Comparison of ENCODE assay signal across 11 cellular contexts in genomic region chr20:48339147-48339985, GRCh38.
A peak's percentile ranks its signal among the peaks of the same experiment; 100 is the strongest.
DNase-seq lines count a peak whose midpoint lies in the region; ATAC-seq and TF ChIP-seq lines count a peak whose summit lies in the region.
"Had no signal": no experiment of that assay in that cellular context is flagged by ENCODE, and none has a peak within 500 bp of the region (broad histone marks: within the 10 kb centered on the region; RNA-seq: fewer than 3 reads in every experiment).

No MANE protein-coding gene starts in this region.

- H3K36me3 Mint-ChIP-seq in natural killer cell: no peaks in the 10 kb centered on the region

- H3K4me3 ChIP-seq in upper lobe of right lung: no peak overlapping the region
- H3K4me3 ChIP-seq: ascending aorta had no signal

- no peaks in the 10 kb centered on the region for H3K9me3 Mint-ChIP-seq in natural killer cell

- DNase-seq in Right ventricle myocardium superior (no peak), cardiac septum (ENCODE audit: low spot score) (no peak), RWPE1 (ENCODE audit: low spot score) (peak; percentile 85), left ventricle myocardium superior (no peak), upper lobe of right lung (no peak), natural killer cell (no peak), SK-N-DZ (ENCODE audit: low spot score) (no peak)
- DNase-seq: hippocampal formation, KG1 had no signal

- intact Hi-C loops in Right ventricle myocardium superior (cut with DNase I) (no loop called here), cardiac septum (cut with DNase I) (no loop called here), left ventricle myocardium superior (cut with micrococcal nuclease) (no loop called here), upper lobe of right lung (cut with DNase I) (no loop called here), natural killer cell (cut with micrococcal nuclease) (loop anchor here (10.0 kb wide), 1 partner anchor 615 kb away; no protein-coding TSS in a partner anchor)

- peak overlapping the region; percentile 21 for H3K27ac ChIP-seq in RWPE1
- H3K27ac ChIP-seq in upper lobe of right lung: no peak overlapping the region
- H3K27ac ChIP-seq: ascending aorta had no signal

- no peak for TF ChIP-seq CTCF in RWPE1 (conservative IDR thresholded peaks at IDR 0.05; ENCODE audit: low read depth)
- no peak for TF ChIP-seq CTCF in upper lobe of right lung (IDR thresholded peaks at IDR 0.05)
- no peak for TF ChIP-seq CTCF in natural killer cell (IDR thresholded peaks at IDR 0.05)

- H3K4me1 ChIP-seq in upper lobe of right lung: no peaks in the 10 kb centered on the region

- peaks cover 16 to 43% of the 10 kb centered on the region in 2 donors for H3K27me3 Mint-ChIP-seq in natural killer cell (ENCODE audit: low read depth in 2 of 2)

- H3K27me3 ChIP-seq in upper lobe of right lung: no peaks in the 10 kb centered on the region
- H3K27me3 ChIP-seq: ascending aorta had no signal

- ATAC-seq in Right ventricle myocardium superior (ENCODE audit: poor library complexity): peak; percentile 46
- ATAC-seq in left ventricle myocardium superior: peak; percentile 66
- peak; percentile 8 for ATAC-seq in upper lobe of right lung
- no peak for ATAC-seq in natural killer cell
- no peak for ATAC-seq in HG03565 (IDR thresholded peaks at IDR 0.05; ENCODE audit: unreplicated experiment)

- CTCF ChIA-PET in RWPE1 (lab: Yijun Ruan, JAX): interaction anchor here (1.0 to 1.5 kb wide), 3 partner anchors 10 to 553 kb away, joined by 3 to 7 read pairs (median 3); no protein-coding TSS in a partner anchor

- H3K4me1 Mint-ChIP-seq in natural killer cell: peaks cover 0 to 8% of the 10 kb centered on the region in 2 donors

- no peak overlapping the region for H3K4me3 Mint-ChIP-seq in natural killer cell

- POLR2A ChIA-PET in RWPE1 (lab: Yijun Ruan, JAX; ENCODE audit: low non-redundant PET): no interaction called here

- no peak overlapping the region for H3K27ac Mint-ChIP-seq in natural killer cell

- H3K36me3 ChIP-seq in upper lobe of right lung: no peaks in the 10 kb centered on the region
- H3K36me3 ChIP-seq: ascending aorta had no signal

- H3K9me3 ChIP-seq in upper lobe of right lung: no peaks in the 10 kb centered on the region
- H3K9me3 ChIP-seq: ascending aorta had no signal

Comparison
In these comparisons a context has a peak if more than half of its experiments do, and no peak if none do; other contexts are left out.
1. ATAC-seq: peak in Right ventricle myocardium superior (single experiment), left ventricle myocardium superior (single experiment) and upper lobe of right lung (single experiment); none in natural killer cell (0 of 3) and HG03565 (single experiment).